25 cellular contexts compared by ENCODE assay signal in the genomic region with DNA sequence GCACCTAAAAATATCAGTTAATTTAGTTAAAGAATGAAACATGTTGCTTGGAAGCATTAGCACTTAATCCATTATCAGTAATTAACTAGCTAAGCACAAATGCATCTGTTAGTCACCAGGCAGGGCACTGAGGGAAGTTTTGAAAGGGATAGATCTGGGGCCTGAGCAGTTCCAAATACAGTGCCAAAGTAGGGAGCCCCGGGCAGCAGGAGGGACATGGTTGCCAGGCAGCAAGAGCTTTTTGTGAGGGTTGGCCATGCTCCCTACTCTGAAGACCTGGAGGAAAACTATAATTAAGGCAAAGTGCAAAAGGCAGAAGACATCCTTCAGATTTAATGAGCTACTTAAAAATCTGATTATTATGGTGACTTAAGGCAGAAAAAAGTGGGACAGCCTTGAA.
A peak's percentile ranks its signal among the peaks of the same experiment; 100 is the strongest.
DNase-seq lines count a peak whose midpoint lies in the region; ATAC-seq and TF ChIP-seq lines count a peak whose summit lies in the region.
"Had no signal": no experiment of that assay in that cellular context is flagged by ENCODE, and none has a peak within 500 bp of the region (broad histone marks: within the 10 kb centered on the region; RNA-seq: fewer than 3 reads in every experiment).

No MANE protein-coding gene starts in this region.

- in situ Hi-C loops in G401 (cut with HindIII; ENCODE audit: low sequenced_read_pairs): no loop called here

- H3K4me1 ChIP-seq in BE2C: peaks cover 4% of the 10 kb centered on the region; the same call in 1 of the 2 replicates
- no peaks in the 10 kb centered on the region for H3K4me1 ChIP-seq in mesendoderm (ENCODE audit: control insufficient read depth, low read depth, low read length)
- H3K4me1 ChIP-seq in aorta (ENCODE audit: control insufficient read depth in 1 of 2, insufficient read depth in 2 of 2, low read length in 2 of 2): no peaks in the 10 kb centered on the region
- H3K4me1 ChIP-seq: A549, SJCRH30 had no signal

- H3K23ac ChIP-seq in mesendoderm (ENCODE audit: low read length): no peak overlapping the region

- H3K27ac ChIP-seq in mesendoderm (ENCODE audit: low read depth, low read length) (no peak overlapping the region), aorta (ENCODE audit: low read depth in 1 of 2, low read length in 2 of 2) (no peak overlapping the region)
- H3K27ac ChIP-seq: A549, C4-2B, HL-60, SJCRH30 had no signal

- H3K9me3 ChIP-seq in BE2C: no peaks in the 10 kb centered on the region
- no peaks in the 10 kb centered on the region for H3K9me3 ChIP-seq in MG63
- H3K9me3 ChIP-seq in aorta (ENCODE audit: control insufficient read depth, low read length): no peaks in the 10 kb centered on the region
- H3K9me3 ChIP-seq: A549, SJCRH30 had no signal

- H3K36me3 ChIP-seq in BE2C: no peaks in the 10 kb centered on the region
- H3K36me3 ChIP-seq in mesendoderm (ENCODE audit: control insufficient read depth, insufficient read depth, low read length): no peaks in the 10 kb centered on the region
- no peaks in the 10 kb centered on the region for H3K36me3 ChIP-seq in MG63
- H3K36me3 ChIP-seq in aorta (ENCODE audit: control insufficient read depth in 1 of 2, insufficient read depth in 2 of 2, low read length in 1 of 2): no peaks in the 10 kb centered on the region
- H3K36me3 ChIP-seq: SJCRH30 had no signal

- H3K4me2 ChIP-seq in mesendoderm (ENCODE audit: low read length): no peak overlapping the region
- H3K4me2 ChIP-seq: A549 had no signal

- H3K79me2 ChIP-seq in mesendoderm (ENCODE audit: control insufficient read depth, insufficient read depth, low read length): no peaks in the 10 kb centered on the region

- H3K27me3 Mint-ChIP-seq in effector memory CD8-positive, alpha-beta T cell: no peaks in the 10 kb centered on the region

- TF ChIP-seq CTCF in BE2C (IDR thresholded peaks at IDR 0.05; ENCODE audit: low read depth, low read length): no peak

- H4K5ac ChIP-seq in mesendoderm (ENCODE audit: low read length): no peak overlapping the region

- no peak overlapping the region for H3K9ac ChIP-seq in mesendoderm (ENCODE audit: low read length)

- ATAC-seq in effector memory CD8-positive, alpha-beta T cell (replicated peaks): no peak
- no peak for ATAC-seq in aorta (ENCODE audit: low FRiP score)
- ATAC-seq: A549, HCT116, PC-3, SK-N-SH treated with all-trans-retinoic acid at 6 μM for 48 hours had no signal

- no CpG with 5 or more reads among the region's 1 CpG for WGBS in mesendoderm (ENCODE audit: extremely low coverage, insufficient coverage, low lambda C conversion rate)
- WGBS in aorta, 2 donors: 9 to 29% methylated on average over 1 of the region's 1 CpG

- H3K27ac Mint-ChIP-seq in effector memory CD8-positive, alpha-beta T cell: no peak overlapping the region
- H3K27ac Mint-ChIP-seq: CD8-positive, alpha-beta memory T cell had no signal

- no peaks in the 10 kb centered on the region for H3K36me3 Mint-ChIP-seq in effector memory CD8-positive, alpha-beta T cell (ENCODE audit: insufficient read depth)
- H3K36me3 Mint-ChIP-seq: CD8-positive, alpha-beta memory T cell had no signal

- no peak overlapping the region for H3K18ac ChIP-seq in mesendoderm (ENCODE audit: low read length)

- no peak overlapping the region for H2AK5ac ChIP-seq in mesendoderm (ENCODE audit: low read length)

- H3K4me3 Mint-ChIP-seq in effector memory CD8-positive, alpha-beta T cell: no peak overlapping the region
- H3K4me3 Mint-ChIP-seq: CD8-positive, alpha-beta memory T cell had no signal

- H3K4me1 Mint-ChIP-seq in effector memory CD8-positive, alpha-beta T cell (ENCODE audit: low read depth in 2 of 2): no peaks in the 10 kb centered on the region
- H3K4me1 Mint-ChIP-seq: CD8-positive, alpha-beta memory T cell had no signal

- no peak overlapping the region for H2BK120ac ChIP-seq in mesendoderm (ENCODE audit: low read depth, low read length)

- H3K27me3 ChIP-seq in BE2C: no peaks in the 10 kb centered on the region
- H3K27me3 ChIP-seq in mesendoderm (ENCODE audit: insufficient read depth, low read length, poor library complexity): no peaks in the 10 kb centered on the region
- no peaks in the 10 kb centered on the region for H3K27me3 ChIP-seq in MG63
- H3K27me3 ChIP-seq in aorta (ENCODE audit: control insufficient read depth in 1 of 2, insufficient read depth in 2 of 2, low read length in 1 of 2): no peaks in the 10 kb centered on the region
- H3K27me3 ChIP-seq: SJCRH30 had no signal

- H3K4me3 ChIP-seq in BE2C (ENCODE audit: low read depth, low read length): no peak overlapping the region
- no peak overlapping the region for H3K4me3 ChIP-seq in mesendoderm (ENCODE audit: low read length)
- H3K4me3 ChIP-seq in MG63: no peak overlapping the region
- H3K4me3 ChIP-seq in aorta (ENCODE audit: low read length in 2 of 2): no peak overlapping the region
- H3K4me3 ChIP-seq: A549, SJCRH30 had no signal

- H3K79me1 ChIP-seq in mesendoderm (ENCODE audit: low read length): no peaks in the 10 kb centered on the region

- H2BK5ac ChIP-seq in mesendoderm (ENCODE audit: low read length): no peak overlapping the region

- intact Hi-C loops in aorta (cut with DNase I): no loop called here

- DNase-seq in BE2C (peak; percentile 37), G401 (ENCODE audit: low spot score) (peak; percentile 7), NCI-H82 (lab: John Stamatoyannopoulos, UW) (peak; percentile 68), mesendoderm (peak; percentile 2), MG63 (no peak), aorta (no peak)
- no peak for DNase-seq in effector memory CD8-positive, alpha-beta T cell
- DNase-seq: AML-193; CD8-positive, alpha-beta memory T cell; DMS153; DND-41; NCI-H1092; NCI-H1417 treated with DMSO at 0.1 percent for 48 hours; NCI-H187; NCI-H2081 treated with DMSO at 0.1 percent for 48 hours; NCI-H446 treated with DMSO at 0.1 percent for 48 hours; NCI-H526; NK-92 treated with Interleukin-12 subunit alpha and Interleukin-12 subunit beta, amount 100 ng/mL, for 24 hours; PC-3; SJCRH30 had no signal

- H3K56ac ChIP-seq in mesendoderm (ENCODE audit: low read length): no peak overlapping the region

- H3K9me3 Mint-ChIP-seq in effector memory CD8-positive, alpha-beta T cell: no peaks in the 10 kb centered on the region
- H3K9me3 Mint-ChIP-seq: CD8-positive, alpha-beta memory T cell had no signal

- H3K4ac ChIP-seq in mesendoderm (ENCODE audit: low read depth, low read length): no peak overlapping the region

- H4K8ac ChIP-seq in mesendoderm (ENCODE audit: low read depth, low read length): no peak overlapping the region

- H2BK15ac ChIP-seq in mesendoderm (replicated peaks; ENCODE audit: low read depth): no peak overlapping the region

Comparison
In these comparisons a context has a peak if more than half of its experiments do, and no peak if none do; other contexts are left out.
1. DNase-seq: peak in BE2C (single experiment), G401 (single experiment), NCI-H82 (single experiment) and mesendoderm (single experiment); none in MG63 (single experiment), effector memory CD8-positive, alpha-beta T cell (0 of 3) and aorta (0 of 2).